11 cellular contexts compared by ENCODE assay signal in genomic region chr2:2662037-2662846, GRCh38.
A peak's percentile ranks its signal among the peaks of the same experiment; 100 is the strongest.
DNase-seq lines count a peak whose midpoint lies in the region; ATAC-seq and TF ChIP-seq lines count a peak whose summit lies in the region.
"Had no signal": no experiment of that assay in that cellular context is flagged by ENCODE, and none has a peak within 500 bp of the region (broad histone marks: within the 10 kb centered on the region; RNA-seq: fewer than 3 reads in every experiment).

No MANE protein-coding gene starts in this region.

- DNase-seq in NCI-H146 (lab: John Stamatoyannopoulos, UW) (peak; percentile 85), RPMI7951 (ENCODE audit: low read depth) (peak; percentile 49), heart right ventricle (peak; percentile 46 to 54), smooth muscle cell (lab: John Stamatoyannopoulos, UW; ENCODE audit: unreplicated experiment) (no peak), iPS-NIHi11 (ENCODE audit: low spot score) (no peak), activated gamma-delta T cell treated with Interleukin-2 at 50 U/mL for 16 hours (no peak), GOT3 (lab: John Stamatoyannopoulos, UW) (no peak)
- DNase-seq: NK-92 treated with Interleukin-12 subunit alpha and Interleukin-12 subunit beta, amount 100 ng/mL, for 24 hours; T-helper 9 cell had no signal

- H3K79me2 ChIP-seq in smooth muscle cell (ENCODE audit: low read depth): no peaks in the 10 kb centered on the region

- ATAC-seq in heart right ventricle: peak; percentile 73 to 93 (median 90)
- no peak for ATAC-seq in HG03175 (IDR thresholded peaks at IDR 0.05; ENCODE audit: unreplicated experiment)

- peak overlapping the region in 5 of 10 donors; percentile 28 to 65 (median 50) for H3K27ac ChIP-seq in heart right ventricle
- H3K27ac ChIP-seq in smooth muscle cell (ENCODE audit: low read depth): peak overlapping the region; percentile 93

- 62 to 65% methylated on average over 18 of the region's 18 CpGs for WGBS in heart right ventricle, 2 donors
- WGBS in smooth muscle cell (ENCODE audit: low lambda C conversion rate): 85% methylated on average over 18 of the region's 18 CpGs

- no peak overlapping the region for H3K4me2 ChIP-seq in smooth muscle cell

- peaks cover 6% of the 10 kb centered on the region for H3F3A ChIP-seq in smooth muscle cell (ENCODE audit: low read depth)

- no peaks in the 10 kb centered on the region for H4K20me1 ChIP-seq in smooth muscle cell (ENCODE audit: low read depth)

- intact Hi-C loops in heart right ventricle (cut with DNase I): no loop called here

- peak overlapping the region; percentile 39 for H2AFZ ChIP-seq in smooth muscle cell (ENCODE audit: low read depth)

- H3K27me3 ChIP-seq in heart right ventricle (peaks cover 0 to 13% (median 4%) of the 10 kb centered on the region in 7 donors), smooth muscle cell (ENCODE audit: low read depth) (no peaks in the 10 kb centered on the region)

- no peaks in the 10 kb centered on the region for H3K9me3 ChIP-seq in heart right ventricle
- no peaks in the 10 kb centered on the region for H3K9me3 ChIP-seq in smooth muscle cell (replicated peaks; ENCODE audit: low read depth)

- no peak overlapping the region for H3K4me3 ChIP-seq in heart right ventricle
- H3K4me3 ChIP-seq in smooth muscle cell: no peak overlapping the region
- H3K4me3 ChIP-seq: skin epidermis had no signal

- H3K4me1 ChIP-seq in heart right ventricle (peaks cover 0 to 3% (median 0%) of the 10 kb centered on the region in 9 donors), smooth muscle cell (ENCODE audit: low read depth) (no peaks in the 10 kb centered on the region)

- no peak overlapping the region for H3K9ac ChIP-seq in smooth muscle cell (ENCODE audit: low read depth)

- no peak for TF ChIP-seq CTCF in heart right ventricle (IDR thresholded peaks at IDR 0.05)
- no peak for TF ChIP-seq CTCF in smooth muscle cell (IDR thresholded peaks at IDR 0.05; ENCODE audit: borderline replicate concordance, insufficient read depth, poor library complexity, severe bottlenecking)

- no peaks in the 10 kb centered on the region for H3K36me3 ChIP-seq in heart right ventricle
- H3K36me3 ChIP-seq in smooth muscle cell (ENCODE audit: low read depth): no peaks in the 10 kb centered on the region

Comparison
In these comparisons a context has a peak if more than half of its experiments do, and no peak if none do; other contexts are left out.
1. DNase-seq: peak in NCI-H146 (single experiment), RPMI7951 (single experiment) and heart right ventricle (2 of 2); none in smooth muscle cell (single experiment), iPS-NIHi11 (single experiment), activated gamma-delta T cell treated with Interleukin-2 at 50 U/mL for 16 hours (single experiment) and GOT3 (single experiment).